22 cellular contexts compared by ENCODE assay signal in genomic region chr3:171845541-171846284, GRCh38. TPM values are rescaled to one million over a fixed set of nuclear protein-coding genes. Genes with fewer than 3 reads are reported as not detected.
DNase-seq lines count a peak whose midpoint lies in the region; ATAC-seq, FAIRE-seq and TF ChIP-seq lines count a peak whose summit lies in the region.
"Had no signal": no experiment of that assay in that cellular context is flagged by ENCODE, and none has a peak within 500 bp of the region (broad histone marks: within the 10 kb centered on the region; RNA-seq: fewer than 3 reads in every experiment).

No MANE protein-coding gene starts in this region.

- no peak for TF ChIP-seq RAD21 in A549 (conservative IDR thresholded peaks at IDR 0.05 in 1 of 2, IDR thresholded peaks at IDR 0.05 in 1 of 2)

- TF ChIP-seq EP300 in A549 (IDR thresholded peaks at IDR 0.05): no peak

- H3K4me3 ChIP-seq in A549: no peak overlapping the region
- no peak overlapping the region for H3K4me3 ChIP-seq in Caco-2 (ENCODE audit: low read depth, low read length)
- H3K4me3 ChIP-seq: MG63, SJSA1 had no signal

- no peaks in the 10 kb centered on the region for H3K36me3 Mint-ChIP-seq in Caco-2 (ENCODE audit: insufficient read depth, unreplicated experiment)
- H3K36me3 Mint-ChIP-seq in activated naive CD8-positive, alpha-beta T cell: no peaks in the 10 kb centered on the region

- H3K27ac ChIP-seq in A549: peak overlapping the region; percentile 46 to 70
- H3K27ac ChIP-seq: C4-2B, SJSA1 had no signal

- TF ChIP-seq POLR2A in A549 (IDR thresholded peaks at IDR 0.05; ENCODE audit: low read length): no peak

- H3K27ac Mint-ChIP-seq in Caco-2 (ENCODE audit: unreplicated experiment): peak overlapping the region; percentile 65
- peak overlapping the region; percentile 1 for H3K27ac Mint-ChIP-seq in activated naive CD8-positive, alpha-beta T cell

- ATAC-seq in A549: no peak
- ATAC-seq: Panc1 had no signal

- no peaks in the 10 kb centered on the region for H3K9me3 ChIP-seq in A549
- H3K9me3 ChIP-seq in Caco-2: peaks cover 3% of the 10 kb centered on the region; the same call in 1 of the 2 replicates
- H3K9me3 ChIP-seq: MG63, SJSA1 had no signal

- no peaks in the 10 kb centered on the region for H3K27me3 Mint-ChIP-seq in Caco-2 (ENCODE audit: insufficient read depth, unreplicated experiment)
- peaks cover 3% of the 10 kb centered on the region for H3K27me3 Mint-ChIP-seq in activated naive CD8-positive, alpha-beta T cell

- BruUV-seq in Caco-2 (replicated peaks; lab: Mats Ljungman, UMichigan): no TSS peak

- CTCF ChIA-PET in A549 (lab: Yijun Ruan, JAX) (interaction anchor here (0.5 to 1.4 kb wide), 2 partner anchors 12 to 329 kb away, joined by 3 read pairs; no protein-coding TSS in a partner anchor), Caco-2 (lab: Charles Lee) (no interaction called here)

- 45% methylated on average over 3 of the region's 3 CpGs for WGBS in A549 (ENCODE audit: missing lambda C conversion rate)

- intact Hi-C loops in Caco-2 (cut with micrococcal nuclease; ENCODE audit: unreplicated experiment): no loop called here

- TF ChIP-seq CTCF in A549 (IDR thresholded peaks at IDR 0.05): no peak
- no peak for TF ChIP-seq CTCF in Caco-2 (IDR thresholded peaks at IDR 0.05; ENCODE audit: insufficient read depth in 1 of 2, low read depth in 1 of 2, low read length in 1 of 2, severe bottlenecking in 1 of 2, unreplicated experiment in 1 of 2)
- no peak for TF ChIP-seq CTCF in GM20000 (IDR thresholded peaks at IDR 0.05; ENCODE audit: extremely low read depth, missing control alignments)

- no peak overlapping the region for H3K4me3 Mint-ChIP-seq in Caco-2 (ENCODE audit: unreplicated experiment)
- no peak overlapping the region for H3K4me3 Mint-ChIP-seq in activated naive CD8-positive, alpha-beta T cell

- H3K4me1 ChIP-seq in A549: peaks cover 45% of the 10 kb centered on the region
- H3K4me1 ChIP-seq in Caco-2: peaks cover 21% of the 10 kb centered on the region

- H3K27me3 ChIP-seq in Caco-2 (replicated peaks; ENCODE audit: control insufficient read depth, insufficient read depth, low read length): no peaks in the 10 kb centered on the region
- H3K27me3 ChIP-seq: MG63, SJSA1 had no signal

- POLR2A ChIA-PET in A549 (lab: Yijun Ruan, JAX) (no interaction called here), Caco-2 (lab: Charles Lee) (no interaction called here)

- peaks cover 20% of the 10 kb centered on the region for H3K9me3 Mint-ChIP-seq in Caco-2 (ENCODE audit: unreplicated experiment)
- H3K9me3 Mint-ChIP-seq in activated naive CD8-positive, alpha-beta T cell (ENCODE audit: low read depth): no peaks in the 10 kb centered on the region

- H3K4me1 Mint-ChIP-seq in Caco-2 (ENCODE audit: low read depth, unreplicated experiment): peaks cover 33% of the 10 kb centered on the region
- H3K4me1 Mint-ChIP-seq in activated naive CD8-positive, alpha-beta T cell (ENCODE audit: low read depth): peaks cover 15% of the 10 kb centered on the region

- no peaks in the 10 kb centered on the region for H3K36me3 ChIP-seq in Caco-2 (ENCODE audit: control insufficient read depth, insufficient read depth, low read length)
- H3K36me3 ChIP-seq: MG63, SJSA1 had no signal

- DNase-seq in A549 (ENCODE audit: low read depth in 1 of 2, low spot score in 1 of 2) (no peak), Caco-2 (no peak), kidney tubule cell (ENCODE audit: low spot score) (peak; percentile 59), NCI-H226 (no peak), GDM1 (lab: John Stamatoyannopoulos, UW) (no peak), GM20000 (ENCODE audit: low spot score) (no peak), NCI-H128 (lab: John Stamatoyannopoulos, UW; ENCODE audit: unreplicated experiment) (no peak)
- DNase-seq: DMS 273 treated with DMSO at 0.1 percent for 48 hours, DND-41, MG63, NCI-H1092, NCI-H146, NCI-H2029 treated with DMSO at 0.1 percent for 48 hours, NCI-H2171 treated with DMSO at 0.1 percent for 48 hours, NCI-H446 treated with DMSO at 0.1 percent for 48 hours had no signal

- peak overlapping the region; percentile 28 for H3K4me2 ChIP-seq in A549

- no peak for FAIRE-seq in A549 (lab: Jason Lieb, UNC)
- FAIRE-seq: H1 had no signal

TF ChIP-seq in A549, 52 proteins besides CTCF, POLR2A, EP300 and RAD21:
- TF ChIP-seq JUNB (IDR thresholded peaks at IDR 0.05): no peak
- TF ChIP-seq HDAC2 (IDR thresholded peaks at IDR 0.05): peak; percentile 72; the same call in 1 of the 2 replicates
- TF ChIP-seq KDM1A (IDR thresholded peaks at IDR 0.05; ENCODE audit: low read depth): peak; percentile 76; the same call in 1 of the 2 replicates
- no peak for TF ChIP-seq ZNF302 (CRISPR knock-in tag; IDR thresholded peaks at IDR 0.05)
- TF ChIP-seq EHF (CRISPR knock-in tag; IDR thresholded peaks at IDR 0.05): no peak
- TF ChIP-seq PHF8 (IDR thresholded peaks at IDR 0.05; ENCODE audit: borderline replicate concordance, low read depth): no peak
- no peak for TF ChIP-seq JUN (IDR thresholded peaks at IDR 0.05)

RNA-seq across cellular contexts. Expression of gene TMEM212, which starts 2.6 kb away (rescaled TPM):
- polyA plus RNA-seq in A549 (2011; rRNA removed) (not detected in 2 replicates), A549 (2017; fragmentation: RNase III; extraction: RNeasy Plus Mini Kit Qiagen cat#74134 plus additional on column Dnase treatment) (not detected in 3 replicates)
- polyA plus RNA-seq in A549 (2012; cell fraction: cytosol; rRNA removed): not detected in 2 replicates
- polyA plus RNA-seq in A549 (2012; cell fraction: nucleus; rRNA removed): not detected in 2 replicates
- not detected in 2 replicates for polyA minus RNA-seq in A549 (2011; rRNA and poly(A)+ RNA removed)
- total RNA-seq in Caco-2 (2022): not detected in 2 replicates
- total RNA-seq: A673, G401, H1, SJSA1 had no signal
- polyA plus RNA-seq: H1 had no signal

RNA-seq across cellular contexts. Expression of gene PLD1, which starts 35.4 kb away (rescaled TPM):
- polyA plus RNA-seq in A549 (2011; rRNA removed) (26.6 and 27.2 TPM in 2 replicates), A549 (2017; fragmentation: RNase III; extraction: RNeasy Plus Mini Kit Qiagen cat#74134 plus additional on column Dnase treatment) (5.2 to 7.3 TPM (median 6.6 TPM) in 3 replicates)
- 4.6 and 6.0 TPM in 2 replicates for polyA plus RNA-seq in A549 (2012; cell fraction: cytosol; rRNA removed)
- 7.7 and 16.9 TPM in 2 replicates for polyA plus RNA-seq in A549 (2012; cell fraction: nucleus; rRNA removed)
- polyA minus RNA-seq in A549 (2011; rRNA and poly(A)+ RNA removed): 36.8 and 43.7 TPM in 2 replicates
- total RNA-seq in Caco-2 (2022): 5.3 and 5.5 TPM in 2 replicates
- total RNA-seq: G401 had no signal
